ENCODE assay signal across 8 cellular contexts in genomic region chr19:17363852-17364605, GRCh38. TPM values are rescaled to one million over a fixed set of nuclear protein-coding genes. Genes with fewer than 3 reads are reported as not detected.
"Had no signal": no experiment of that assay in that cellular context is flagged by ENCODE, and none has a peak within 500 bp of the region (broad histone marks: within the 10 kb centered on the region; RNA-seq: fewer than 3 reads in every experiment).

No MANE protein-coding gene starts in this region.

RNA-seq across cellular contexts. Expression of gene PLVAP, which starts 13.1 kb away (rescaled TPM):
- total RNA-seq: mammary epithelial cell had no signal
- polyA plus RNA-seq: immature natural killer cell, mammary epithelial cell had no signal

RNA-seq across cellular contexts. Expression of gene CCDC194, which starts 30.0 kb away (rescaled TPM):
- total RNA-seq: esophagus mucosa, esophagus squamous epithelium, gastrocnemius medialis, glomerular endothelial cell, hepatocyte, left ventricle myocardium inferior, mammary epithelial cell had no signal
- polyA plus RNA-seq: hepatocyte, mammary epithelial cell had no signal
